In genomic region chr15:58565620-58566019, GRCh38 we compare ENCODE assay signal across 20 cellular contexts.
DNase-seq lines count a peak whose midpoint lies in the region; TF ChIP-seq lines count a peak whose summit lies in the region.
"Had no signal": no experiment of that assay in that cellular context is flagged by ENCODE, and none has a peak within 500 bp of the region (broad histone marks: within the 10 kb centered on the region; RNA-seq: fewer than 3 reads in every experiment).

No MANE protein-coding gene starts in this region.

- H3K9me3 Mint-ChIP-seq in type B pancreatic cell: peaks cover 9% of the 10 kb centered on the region
- H3K9me3 Mint-ChIP-seq: CD8-positive, alpha-beta T cell had no signal

- H3K27me3 ChIP-seq in WERI-Rb-1 (ENCODE audit: insufficient read depth, low read depth, severe bottlenecking): no peaks in the 10 kb centered on the region
- no peaks in the 10 kb centered on the region for H3K27me3 ChIP-seq in esophagus muscularis mucosa
- H3K27me3 ChIP-seq: BLaER1 had no signal

- TF ChIP-seq POLR2A in esophagus muscularis mucosa (IDR thresholded peaks at IDR 0.05; ENCODE audit: low read depth): no peak

- peaks cover 16% of the 10 kb centered on the region for H3K4me1 Mint-ChIP-seq in type B pancreatic cell (ENCODE audit: unreplicated experiment)
- H3K4me1 Mint-ChIP-seq: B cell had no signal

- H3K36me3 ChIP-seq in WERI-Rb-1: no peaks in the 10 kb centered on the region
- no peaks in the 10 kb centered on the region for H3K36me3 ChIP-seq in esophagus muscularis mucosa

- H3K9me3 ChIP-seq in WERI-Rb-1 (ENCODE audit: severe bottlenecking) (peaks cover 3% of the 10 kb centered on the region), esophagus muscularis mucosa (no peaks in the 10 kb centered on the region)
- H3K9me3 ChIP-seq: Caco-2 had no signal

- intact Hi-C loops in esophagus muscularis mucosa (cut with DNase I): no loop called here

- peak overlapping the region; percentile 83 for H3K27ac ChIP-seq in WERI-Rb-1
- no peak overlapping the region for H3K27ac ChIP-seq in esophagus muscularis mucosa (replicated peaks in 1 of 4)
- H3K27ac ChIP-seq: 22Rv1, BLaER1, C4-2B had no signal

- H3K36me3 Mint-ChIP-seq in type B pancreatic cell: no peaks in the 10 kb centered on the region
- H3K36me3 Mint-ChIP-seq: CD4-positive, CD25-positive, alpha-beta regulatory T cell; CD8-positive, alpha-beta T cell had no signal

- 68% methylated on average over 4 of the region's 4 CpGs for WGBS in esophagus muscularis mucosa

- no peaks in the 10 kb centered on the region for H3K27me3 Mint-ChIP-seq in type B pancreatic cell

- no peaks in the 10 kb centered on the region for H3K4me1 ChIP-seq in esophagus muscularis mucosa

- no peak overlapping the region for H3K4me3 Mint-ChIP-seq in type B pancreatic cell
- H3K4me3 Mint-ChIP-seq: B cell; CD4-positive, CD25-positive, alpha-beta regulatory T cell; CD8-positive, alpha-beta T cell had no signal

- TF ChIP-seq EP300 in esophagus muscularis mucosa (IDR thresholded peaks at IDR 0.05): no peak

- no peak for TF ChIP-seq CTCF in WERI-Rb-1 (IDR thresholded peaks at IDR 0.05; ENCODE audit: low read depth, low read length)
- TF ChIP-seq CTCF in esophagus muscularis mucosa (IDR thresholded peaks at IDR 0.05): no peak
- TF ChIP-seq CTCF in type B pancreatic cell (conservative IDR thresholded peaks at IDR 0.05): peak; percentile 51

- H3K27ac Mint-ChIP-seq in type B pancreatic cell: no peak overlapping the region
- H3K27ac Mint-ChIP-seq: B cell; CD8-positive, alpha-beta T cell had no signal

- peak; percentile 26 for DNase-seq in DMS 273 (lab: John Stamatoyannopoulos, UW; ENCODE audit: unreplicated experiment)
- no peak for DNase-seq in DMS 273 treated with DMSO at 0.1 percent for 48 hours (lab: John Stamatoyannopoulos, UW)
- DNase-seq in WERI-Rb-1: no peak
- DNase-seq in esophagus muscularis mucosa (ENCODE audit: extremely low spot score): peak; percentile 2
- DNase-seq in type B pancreatic cell (ENCODE audit: extremely low spot score, unreplicated experiment): no peak
- no peak for DNase-seq in cerebellum (ENCODE audit: low spot score)
- DNase-seq in NK-92 (lab: John Stamatoyannopoulos, UW; ENCODE audit: unreplicated experiment): no peak
- DNase-seq in ecto neural progenitor cell (ENCODE audit: low spot score): no peak
- DNase-seq: Caco-2; CD4-positive, CD25-positive, alpha-beta regulatory T cell; DMS53; DMS79 treated with DMSO at 0.1 percent for 48 hours; GF-D8; H7; HCEC 1CT had no signal

- H3K4me3 ChIP-seq in WERI-Rb-1 (ENCODE audit: low read depth, low read length) (peak overlapping the region; percentile 7; the same call in 1 of the 2 replicates), esophagus muscularis mucosa (no peak overlapping the region)
- H3K4me3 ChIP-seq: BLaER1 had no signal

Comparison
In these comparisons a context has a peak if more than half of its experiments do, and no peak if none do; other contexts are left out.
1. DNase-seq: peak in DMS 273 (single experiment) and esophagus muscularis mucosa (single experiment); none in DMS 273 treated with DMSO at 0.1 percent for 48 hours (single experiment), WERI-Rb-1 (single experiment), type B pancreatic cell (single experiment), cerebellum (single experiment), NK-92 (single experiment) and ecto neural progenitor cell (single experiment).